1 cellular context compared by ENCODE assay signal in genomic region chr14:62445570-62445969, GRCh38.
TF ChIP-seq lines count a peak whose summit lies in the region.

No MANE protein-coding gene starts in this region.

TF ChIP-seq in GM23338, 12 proteins besides CTCF, POLR2A, EP300 and RAD21 (continued from another document):
- TF ChIP-seq ZNF462 (CRISPR knock-in tag; IDR thresholded peaks at IDR 0.05) (peak; percentile 48; the same call in 1 of the 2 replicates), EZH2phosphoT487 (IDR thresholded peaks at IDR 0.05; ENCODE audit: unreplicated experiment) (no peak), NANOG (IDR thresholded peaks at IDR 0.05; ENCODE audit: borderline replicate concordance) (peak; percentile 77), POLR2AphosphoS5 (IDR thresholded peaks at IDR 0.05; ENCODE audit: low read depth) (no peak), ZNF331 (CRISPR knock-in tag; IDR thresholded peaks at IDR 0.05; ENCODE audit: low read depth) (no peak), EZH2 (IDR thresholded peaks at IDR 0.05; ENCODE audit: low read depth, unreplicated experiment) (no peak), REST (IDR thresholded peaks at IDR 0.05; ENCODE audit: unreplicated experiment) (no peak), ETS1 (IDR thresholded peaks at IDR 0.05) (no peak), ZNF114 (CRISPR knock-in tag; IDR thresholded peaks at IDR 0.05) (no peak), CREB1 (CRISPR knock-in tag; IDR thresholded peaks at IDR 0.05; ENCODE audit: low read depth) (peak; percentile 59)
